15 cellular contexts compared by ENCODE assay signal in genomic region chr14:72809063-72809462, GRCh38.
"Had no signal": no experiment of that assay in that cellular context is flagged by ENCODE, and none has a peak within 500 bp of the region (broad histone marks: within the 10 kb centered on the region; RNA-seq: fewer than 3 reads in every experiment).

No MANE protein-coding gene starts in this region.

- H3K9ac ChIP-seq: parathyroid adenoma had no signal

- H3K27me3 Mint-ChIP-seq: activated naive CD8-positive, alpha-beta T cell treated with anti-CD3 and anti-CD28 coated beads, Interleukin-2, amount 10 ng/mL, durations not matched to agents 7 days and 5 days had no signal

- H2AFZ ChIP-seq: parathyroid adenoma had no signal

- H3K27ac Mint-ChIP-seq: activated naive CD8-positive, alpha-beta T cell treated with anti-CD3 and anti-CD28 coated beads, Interleukin-2, amount 10 ng/mL, durations not matched to agents 7 days and 5 days; T-cell had no signal

- H3K4me3 Mint-ChIP-seq: activated naive CD8-positive, alpha-beta T cell treated with anti-CD3 and anti-CD28 coated beads, Interleukin-2, amount 10 ng/mL, durations not matched to agents 7 days and 5 days; T-cell had no signal

- H3K27me3 ChIP-seq: ascending aorta, upper lobe of left lung had no signal

- H3K27ac ChIP-seq: ascending aorta, foreskin keratinocyte, parathyroid adenoma, skin epidermis, upper lobe of left lung had no signal

- H3K9me3 ChIP-seq: ascending aorta, upper lobe of left lung had no signal

- DNase-seq: activated CD4-positive, alpha-beta T cell treated with anti-CD3 and anti-CD28 coated beads for 1 hour; activated CD8-positive, alpha-beta memory T cell treated with anti-CD3 and anti-CD28 coated beads for 24 hours; activated effector memory CD4-positive, alpha-beta T cell treated with Interleukin-2 at 50 U/mL for 16 hours; activated naive CD8-positive, alpha-beta T cell treated with anti-CD3 and anti-CD28 coated beads, Interleukin-2, amount 10 ng/mL, durations not matched to agents 7 days and 5 days; central memory CD4-positive, alpha-beta T cell; effector CD4-positive, alpha-beta T cell; foreskin keratinocyte; retina; T-cell; T1000; upper lobe of left lung had no signal

- H3K36me3 ChIP-seq: ascending aorta, upper lobe of left lung had no signal

- H3K36me3 Mint-ChIP-seq: T-cell had no signal

- H3K9me3 Mint-ChIP-seq: activated naive CD8-positive, alpha-beta T cell treated with anti-CD3 and anti-CD28 coated beads, Interleukin-2, amount 10 ng/mL, durations not matched to agents 7 days and 5 days; T-cell had no signal

- H3K4me3 ChIP-seq: ascending aorta, coronary artery, skin epidermis, upper lobe of left lung had no signal

- H3K4me1 ChIP-seq: foreskin keratinocyte, upper lobe of left lung had no signal
